1 cellular context compared by ENCODE assay signal in the genomic region with DNA sequence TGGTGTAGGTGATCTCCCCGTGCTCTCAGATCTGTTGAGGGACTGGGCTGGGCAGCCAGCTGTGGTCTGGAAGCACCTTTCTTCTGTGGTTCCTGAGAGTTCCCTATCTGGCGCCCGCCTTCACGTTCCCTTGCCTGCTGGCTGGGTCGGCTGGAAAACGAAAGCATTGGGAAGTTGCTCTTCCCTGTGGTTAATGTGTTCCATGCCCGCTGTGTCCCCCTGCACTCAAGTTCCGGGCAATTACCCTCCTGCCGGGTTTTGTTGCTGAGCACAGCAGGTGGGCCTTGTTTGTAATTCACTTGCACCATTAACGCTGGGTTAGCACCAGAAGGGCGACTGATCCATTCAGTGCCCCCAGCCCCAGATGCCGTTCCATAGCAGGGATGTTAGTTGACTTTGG.
TF ChIP-seq lines count a peak whose summit lies in the region.

No MANE protein-coding gene starts in this region.

TF ChIP-seq in WTC11, 78 proteins besides CTCF, POLR2A, EP300 and RAD21 (continued from another document):
- TF ChIP-seq, protein P1, sequence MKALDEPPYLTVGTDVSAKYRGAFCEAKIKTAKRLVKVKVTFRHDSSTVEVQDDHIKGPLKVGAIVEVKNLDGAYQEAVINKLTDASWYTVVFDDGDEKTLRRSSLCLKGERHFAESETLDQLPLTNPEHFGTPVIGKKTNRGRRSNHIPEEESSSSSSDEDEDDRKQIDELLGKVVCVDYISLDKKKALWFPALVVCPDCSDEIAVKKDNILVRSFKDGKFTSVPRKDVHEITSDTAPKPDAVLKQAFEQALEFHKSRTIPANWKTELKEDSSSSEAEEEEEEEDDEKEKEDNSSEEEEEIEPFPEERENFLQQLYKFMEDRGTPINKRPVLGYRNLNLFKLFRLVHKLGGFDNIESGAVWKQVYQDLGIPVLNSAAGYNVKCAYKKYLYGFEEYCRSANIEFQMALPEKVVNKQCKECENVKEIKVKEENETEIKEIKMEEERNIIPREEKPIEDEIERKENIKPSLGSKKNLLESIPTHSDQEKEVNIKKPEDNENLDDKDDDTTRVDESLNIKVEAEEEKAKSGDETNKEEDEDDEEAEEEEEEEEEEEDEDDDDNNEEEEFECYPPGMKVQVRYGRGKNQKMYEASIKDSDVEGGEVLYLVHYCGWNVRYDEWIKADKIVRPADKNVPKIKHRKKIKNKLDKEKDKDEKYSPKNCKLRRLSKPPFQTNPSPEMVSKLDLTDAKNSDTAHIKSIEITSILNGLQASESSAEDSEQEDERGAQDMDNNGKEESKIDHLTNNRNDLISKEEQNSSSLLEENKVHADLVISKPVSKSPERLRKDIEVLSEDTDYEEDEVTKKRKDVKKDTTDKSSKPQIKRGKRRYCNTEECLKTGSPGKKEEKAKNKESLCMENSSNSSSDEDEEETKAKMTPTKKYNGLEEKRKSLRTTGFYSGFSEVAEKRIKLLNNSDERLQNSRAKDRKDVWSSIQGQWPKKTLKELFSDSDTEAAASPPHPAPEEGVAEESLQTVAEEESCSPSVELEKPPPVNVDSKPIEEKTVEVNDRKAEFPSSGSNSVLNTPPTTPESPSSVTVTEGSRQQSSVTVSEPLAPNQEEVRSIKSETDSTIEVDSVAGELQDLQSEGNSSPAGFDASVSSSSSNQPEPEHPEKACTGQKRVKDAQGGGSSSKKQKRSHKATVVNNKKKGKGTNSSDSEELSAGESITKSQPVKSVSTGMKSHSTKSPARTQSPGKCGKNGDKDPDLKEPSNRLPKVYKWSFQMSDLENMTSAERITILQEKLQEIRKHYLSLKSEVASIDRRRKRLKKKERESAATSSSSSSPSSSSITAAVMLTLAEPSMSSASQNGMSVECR (CRISPR knock-in tag; IDR thresholded peaks at IDR 0.05; ENCODE audit: borderline replicate concordance), result no peak
- TF ChIP-seq TEAD4 (CRISPR knock-in tag; IDR thresholded peaks at IDR 0.05), result no peak
- TF ChIP-seq HMGA2 (CRISPR knock-in tag; IDR thresholded peaks at IDR 0.05), result no peak
- peak; percentile 80; the same call in 1 of the 2 replicates for TF ChIP-seq KAT7 (CRISPR knock-in tag; IDR thresholded peaks at IDR 0.05; ENCODE audit: borderline replicate concordance)
TF ChIP-seq in WTC11: peak in this region for 25.
